26 cellular contexts compared by ENCODE assay signal in genomic region chr10:73836427-73836826, GRCh38. TPM values are rescaled to one million over a fixed set of nuclear protein-coding genes. Genes with fewer than 3 reads are reported as not detected.
DNase-seq lines count a peak whose midpoint lies in the region; ATAC-seq and TF ChIP-seq lines count a peak whose summit lies in the region.
"Had no signal": no experiment of that assay in that cellular context is flagged by ENCODE, and none has a peak within 500 bp of the region (broad histone marks: within the 10 kb centered on the region; RNA-seq: fewer than 3 reads in every experiment).

No MANE protein-coding gene starts in this region.

- no peaks in the 10 kb centered on the region for H3K4me1 Mint-ChIP-seq in T-helper 17 cell
- H3K4me1 Mint-ChIP-seq: CD8-positive, alpha-beta memory T cell; stimulated activated memory B cell treated with anti-CD40 and anti-IgM and Interleukin-4, amounts not matched to agents 10 μg/mL and 1 μg/mL and 100 μg/mL, for 72 hours had no signal

- H3K27me3 Mint-ChIP-seq in T-helper 17 cell: no peaks in the 10 kb centered on the region
- H3K27me3 Mint-ChIP-seq: CD8-positive, alpha-beta memory T cell; stimulated activated memory B cell treated with anti-CD40 and anti-IgM and Interleukin-4, amounts not matched to agents 10 μg/mL and 1 μg/mL and 100 μg/mL, for 72 hours had no signal

- WGBS in prostate gland: 64% methylated on average over 8 of the region's 8 CpGs

- H3K27me3 ChIP-seq in ACC112 (ENCODE audit: insufficient read depth, low read length) (no peaks in the 10 kb centered on the region), prostate gland (replicated peaks; ENCODE audit: insufficient read depth) (no peaks in the 10 kb centered on the region)
- H3K27me3 ChIP-seq: BE2C, suprapubic skin had no signal

- peak overlapping the region; percentile 21 for H3K27ac Mint-ChIP-seq in T-helper 17 cell
- H3K27ac Mint-ChIP-seq: stimulated activated memory B cell treated with anti-CD40 and anti-IgM and Interleukin-4, amounts not matched to agents 10 μg/mL and 1 μg/mL and 100 μg/mL, for 72 hours; T-helper 1 cell treated with Interleukin-12 subunit alpha and Interleukin-12 subunit beta and Interleukin-4 antibody, amounts not matched to agents 30 μg/mL and 1 μg/mL, for 36 hours had no signal

- H3K4me3 Mint-ChIP-seq in T-helper 17 cell: no peak overlapping the region
- H3K4me3 Mint-ChIP-seq: CD8-positive, alpha-beta memory T cell; neural crest cell; stimulated activated memory B cell treated with anti-CD40 and anti-IgM and Interleukin-4, amounts not matched to agents 10 μg/mL and 1 μg/mL and 100 μg/mL, for 72 hours; T-helper 1 cell treated with Interleukin-12 subunit alpha and Interleukin-12 subunit beta and Interleukin-4 antibody, amounts not matched to agents 30 μg/mL and 1 μg/mL, for 36 hours had no signal

- no peaks in the 10 kb centered on the region for H3K9me3 ChIP-seq in T-helper 17 cell (ENCODE audit: control insufficient read depth, low read length, poor library complexity, severe bottlenecking)
- H3K9me3 ChIP-seq in prostate gland: no peaks in the 10 kb centered on the region
- H3K9me3 ChIP-seq: BE2C, suprapubic skin had no signal

- peaks cover 4% of the 10 kb centered on the region for H3K36me3 Mint-ChIP-seq in T-helper 17 cell (ENCODE audit: low read depth)

- H3K27ac ChIP-seq in ACC112 (ENCODE audit: low read depth, low read length): peak overlapping the region; percentile 55
- H3K27ac ChIP-seq in prostate gland: peak overlapping the region; percentile 54 to 58
- H3K27ac ChIP-seq: parathyroid adenoma, SK-N-MC, suprapubic skin had no signal

- DNase-seq in T-helper 17 cell (no peak), fibroblast of gingiva (ENCODE audit: low read depth) (peak; percentile 41), prostate gland (ENCODE audit: low spot score) (peak; percentile 58), GM10266 (ENCODE audit: extremely low spot score) (no peak), OCI-M2 (lab: John Stamatoyannopoulos, UW; ENCODE audit: unreplicated experiment) (no peak)
- DNase-seq in activated CD4-positive, alpha-beta T cell treated with anti-CD3 and anti-CD28 coated beads, Interleukin-2, amount 50 U/mL, for 1 hour: no peak
- DNase-seq: activated CD4-positive, alpha-beta T cell treated with anti-CD3 and anti-CD28 coated beads for 4 hours; activated CD8-positive, alpha-beta memory T cell treated with anti-CD3 and anti-CD28 coated beads for 24 hours; activated gamma-delta T cell; BE2C; CD8-positive, alpha-beta memory T cell; DMS 273 treated with DMSO at 0.1 percent for 48 hours; KG1; NCI-H1417 treated with DMSO at 0.1 percent for 48 hours; NCI-H2081 treated with DMSO at 0.1 percent for 48 hours; NCI-H82; RPMI8226; stimulated activated CD4-positive, alpha-beta T cell treated with anti-CD3 and anti-CD28 coated beads, Interleukin-4, amount 100 ng/mL, for 24 hours had no signal

- H3K4me3 ChIP-seq in ACC112 (ENCODE audit: low read depth, low read length) (no peak overlapping the region), prostate gland (no peak overlapping the region)
- H3K4me3 ChIP-seq: SK-N-MC, suprapubic skin had no signal

- TF ChIP-seq CTCF in prostate gland (IDR thresholded peaks at IDR 0.05) (no peak), GM10266 (IDR thresholded peaks at IDR 0.05; ENCODE audit: control insufficient read depth, insufficient read depth, low read depth, missing control alignments) (no peak)

- H3K79me2 ChIP-seq in ACC112 (ENCODE audit: control insufficient read depth, insufficient read depth, low read length, unreplicated experiment): no peaks in the 10 kb centered on the region
- H3K79me2 ChIP-seq: parathyroid adenoma had no signal

- intact Hi-C loops in prostate gland (cut with DNase I): no loop called here

- H2AFZ ChIP-seq in ACC112 (ENCODE audit: low read length, unreplicated experiment): no peak overlapping the region
- H2AFZ ChIP-seq: parathyroid adenoma had no signal

- peaks cover 29% of the 10 kb centered on the region for H3K4me1 ChIP-seq in ACC112 (ENCODE audit: control insufficient read depth, insufficient read depth, low read length, unreplicated experiment)
- no peaks in the 10 kb centered on the region for H3K4me1 ChIP-seq in prostate gland (replicated peaks)
- H3K4me1 ChIP-seq: BE2C, parathyroid adenoma, suprapubic skin had no signal

- ATAC-seq in T-helper 17 cell (no peak), GM21723 (IDR thresholded peaks at IDR 0.05; ENCODE audit: unreplicated experiment) (no peak)
- ATAC-seq: stimulated activated memory B cell treated with anti-CD40 and anti-IgM and Interleukin-4, amounts not matched to agents 10 μg/mL and 1 μg/mL and 100 μg/mL, for 72 hours had no signal

- no peaks in the 10 kb centered on the region for H3K36me3 ChIP-seq in ACC112 (ENCODE audit: insufficient read depth, low read length)
- H3K36me3 ChIP-seq in prostate gland: peaks cover 3 to 9% of the 10 kb centered on the region in 2 donors
- H3K36me3 ChIP-seq: BE2C had no signal

- no peak for TF ChIP-seq POLR2A in prostate gland (IDR thresholded peaks at IDR 0.05)

RNA-seq across cellular contexts. Expression of gene NDST2, which starts 25.0 kb away (rescaled TPM):
- total RNA-seq in T-helper 17 cell: 10 to 100 TPM; 80.6 to 80.9 TPM
- 10 to 100 TPM; 39.7 to 57.4 TPM for total RNA-seq in prostate gland

RNA-seq across cellular contexts. Expression of gene CAMK2G, which starts 37.9 kb away (rescaled TPM):
- total RNA-seq in T-helper 17 cell (10 to 100 TPM; 52.6 to 59.6 TPM), prostate gland (10 to 100 TPM; 41.9 to 47.8 TPM)

RNA-seq across cellular contexts. Expression of gene ZSWIM8, which starts 51.0 kb away (rescaled TPM):
- 10 to 100 TPM; 71.7 to 74.7 TPM for total RNA-seq in T-helper 17 cell
- 100 to 1,000 TPM in 1 of 2 donors, 10 to 100 TPM in 1; 80.6 to 246 TPM for total RNA-seq in prostate gland

RNA-seq across cellular contexts. Expression of gene CHCHD1, which starts 54.6 kb away (rescaled TPM):
- 1 to 10 TPM; 6.6 to 7.6 TPM for total RNA-seq in T-helper 17 cell
- total RNA-seq in prostate gland: 10 to 100 TPM; 33.2 to 55.6 TPM

Comparison
In these comparisons a context has a peak if more than half of its experiments do, and no peak if none do; other contexts are left out.
1. DNase-seq: peak in fibroblast of gingiva (single experiment) and prostate gland (single experiment); none in T-helper 17 cell (0 of 3), activated CD4-positive, alpha-beta T cell treated with anti-CD3 and anti-CD28 coated beads, Interleukin-2, amount 50 U/mL, for 1 hour (single experiment), GM10266 (single experiment) and OCI-M2 (single experiment).